ENCODE assay signal across 10 cellular contexts in genomic region chr11:92340839-92341238, GRCh38.
DNase-seq lines count a peak whose midpoint lies in the region; ATAC-seq and TF ChIP-seq lines count a peak whose summit lies in the region.
"Had no signal": no experiment of that assay in that cellular context is flagged by ENCODE, and none has a peak within 500 bp of the region (broad histone marks: within the 10 kb centered on the region; RNA-seq: fewer than 3 reads in every experiment).

No MANE protein-coding gene starts in this region.

- DNase-seq in RWPE2 (ENCODE audit: low spot score): no peak
- DNase-seq in iPS-NIHi11 (ENCODE audit: low spot score): peak; percentile 41
- no peak for DNase-seq in germinal center (ENCODE audit: low spot score)
- no peak for DNase-seq in NCI-H510A treated with DMSO at 0.1 percent for 48 hours (lab: John Stamatoyannopoulos, UW)
- DNase-seq: aorta had no signal

- H3K27ac ChIP-seq in C4-2B: no peak overlapping the region
- H3K27ac ChIP-seq in RWPE2 (ENCODE audit: poor library complexity, severe bottlenecking): no peak overlapping the region

- no peaks in the 10 kb centered on the region for H3K27me3 ChIP-seq in RWPE2 (ENCODE audit: insufficient read depth, poor library complexity, severe bottlenecking)

- peak; percentile 78 for TF ChIP-seq CTCF in C4-2B (conservative IDR thresholded peaks at IDR 0.05)
- TF ChIP-seq CTCF in RWPE2 (IDR thresholded peaks at IDR 0.05; ENCODE audit: poor library complexity, severe bottlenecking): peak; percentile 25

- H3K4me1 ChIP-seq in RWPE2 (ENCODE audit: insufficient read depth, poor library complexity, severe bottlenecking): no peaks in the 10 kb centered on the region

- H3K9me3 ChIP-seq in RWPE2 (ENCODE audit: severe bottlenecking): no peaks in the 10 kb centered on the region

- H3K4me3 ChIP-seq in RWPE2 (ENCODE audit: severe bottlenecking): no peak overlapping the region
- H3K4me3 ChIP-seq: lung had no signal

- H3K36me3 ChIP-seq in RWPE2 (ENCODE audit: low read depth): no peaks in the 10 kb centered on the region

- ATAC-seq in GM18868 (IDR thresholded peaks at IDR 0.05; ENCODE audit: unreplicated experiment) (peak; percentile 71), RWPE2 (ENCODE audit: low read depth) (peak; percentile 29; the same call in 1 of the 3 replicates), GM19452 (IDR thresholded peaks at IDR 0.05; ENCODE audit: unreplicated experiment) (no peak), HG02678 (IDR thresholded peaks at IDR 0.05; ENCODE audit: unreplicated experiment) (no peak)

Comparison
In these comparisons a context has a peak if more than half of its experiments do, and no peak if none do; other contexts are left out.
1. ATAC-seq: peak in GM18868 (single experiment) and RWPE2 (single experiment); none in GM19452 (single experiment) and HG02678 (single experiment).